ENCODE assay signal across 21 cellular contexts in genomic region chr3:188826574-188826973, GRCh38.
"Had no signal": no experiment of that assay in that cellular context is flagged by ENCODE, and none has a peak within 500 bp of the region (broad histone marks: within the 10 kb centered on the region; RNA-seq: fewer than 3 reads in every experiment).

No MANE protein-coding gene starts in this region.

- H3K4me1 Mint-ChIP-seq: activated B cell treated with CpG ODN at 0.5 μM for 24 hours; activated CD4-positive, alpha-beta T cell treated with anti-CD3 and anti-CD28 coated beads, Interleukin-2, amount 10 ng/mL, durations not matched to agents 24 days and 14 days had no signal

- ATAC-seq: activated naive CD8-positive, alpha-beta T cell treated with anti-CD3 and anti-CD28 coated beads, Interleukin-2, amount 50 U/mL, for 24 hours; gastroesophageal sphincter; mucosa of descending colon; stimulated activated naive B cell treated with anti-CD40 and anti-IgM and Interleukin-4, amounts not matched to agents 10 μg/mL and 1 μg/mL and 100 μg/mL, for 72 hours had no signal

- H3K4me3 Mint-ChIP-seq: activated B cell treated with CpG ODN at 0.5 μM for 24 hours; activated CD4-positive, alpha-beta T cell treated with anti-CD3 and anti-CD28 coated beads, Interleukin-2, amount 10 ng/mL, durations not matched to agents 24 days and 14 days; activated naive CD8-positive, alpha-beta T cell treated with anti-CD3 and anti-CD28 coated beads, Interleukin-2, amount 50 U/mL, for 24 hours; neural crest cell; stimulated activated naive B cell treated with anti-CD40 and anti-IgM and Interleukin-4, amounts not matched to agents 10 μg/mL and 1 μg/mL and 100 μg/mL, for 72 hours; T-helper 2 cell treated with Interferon-gamma antibody and Interleukin-4, amounts not matched to agents 5 μg/mL and 100 μg/mL, for 36 hours had no signal

- DNase-seq: activated B cell treated with CpG ODN at 0.5 μM for 24 hours; activated CD4-positive, alpha-beta T cell treated with anti-CD3 and anti-CD28 coated beads, Interleukin-2, amount 10 ng/mL, durations not matched to agents 24 days and 14 days; activated naive CD4-positive, alpha-beta T cell treated with Interleukin-2 at 50 U/mL for 16 hours; activated naive CD8-positive, alpha-beta T cell treated with anti-CD3 and anti-CD28 coated beads, Interleukin-2, amount 50 U/mL, for 24 hours; amygdala; caudate nucleus; islet precursor cell; left ventricle myocardium inferior; mesendoderm; mucosa of descending colon; nucleus accumbens; psoas muscle; sigmoid colon; small intestine; stimulated activated naive B cell treated with anti-CD40 and anti-IgM and Interleukin-4, amounts not matched to agents 10 μg/mL and 1 μg/mL and 100 μg/mL, for 72 hours; stomach; thyroid gland; upper lobe of left lung had no signal

- H3K27ac Mint-ChIP-seq: activated B cell treated with CpG ODN at 0.5 μM for 24 hours; activated CD4-positive, alpha-beta T cell treated with anti-CD3 and anti-CD28 coated beads, Interleukin-2, amount 10 ng/mL, durations not matched to agents 24 days and 14 days; activated naive CD8-positive, alpha-beta T cell treated with anti-CD3 and anti-CD28 coated beads, Interleukin-2, amount 50 U/mL, for 24 hours; stimulated activated naive B cell treated with anti-CD40 and anti-IgM and Interleukin-4, amounts not matched to agents 10 μg/mL and 1 μg/mL and 100 μg/mL, for 72 hours; T-helper 2 cell treated with Interferon-gamma antibody and Interleukin-4, amounts not matched to agents 5 μg/mL and 100 μg/mL, for 36 hours had no signal

- H3K27me3 Mint-ChIP-seq: activated B cell treated with CpG ODN at 0.5 μM for 24 hours; activated CD4-positive, alpha-beta T cell treated with anti-CD3 and anti-CD28 coated beads, Interleukin-2, amount 10 ng/mL, durations not matched to agents 24 days and 14 days; activated naive CD8-positive, alpha-beta T cell treated with anti-CD3 and anti-CD28 coated beads, Interleukin-2, amount 50 U/mL, for 24 hours; stimulated activated naive B cell treated with anti-CD40 and anti-IgM and Interleukin-4, amounts not matched to agents 10 μg/mL and 1 μg/mL and 100 μg/mL, for 72 hours had no signal

- H3K9me3 Mint-ChIP-seq: activated B cell treated with CpG ODN at 0.5 μM for 24 hours; activated CD4-positive, alpha-beta T cell treated with anti-CD3 and anti-CD28 coated beads, Interleukin-2, amount 10 ng/mL, durations not matched to agents 24 days and 14 days; activated naive CD8-positive, alpha-beta T cell treated with anti-CD3 and anti-CD28 coated beads, Interleukin-2, amount 50 U/mL, for 24 hours; stimulated activated naive B cell treated with anti-CD40 and anti-IgM and Interleukin-4, amounts not matched to agents 10 μg/mL and 1 μg/mL and 100 μg/mL, for 72 hours; T-helper 2 cell treated with Interferon-gamma antibody and Interleukin-4, amounts not matched to agents 5 μg/mL and 100 μg/mL, for 36 hours had no signal
